Comparison of ENCODE assay signal across 10 cellular contexts in the genomic region with DNA sequence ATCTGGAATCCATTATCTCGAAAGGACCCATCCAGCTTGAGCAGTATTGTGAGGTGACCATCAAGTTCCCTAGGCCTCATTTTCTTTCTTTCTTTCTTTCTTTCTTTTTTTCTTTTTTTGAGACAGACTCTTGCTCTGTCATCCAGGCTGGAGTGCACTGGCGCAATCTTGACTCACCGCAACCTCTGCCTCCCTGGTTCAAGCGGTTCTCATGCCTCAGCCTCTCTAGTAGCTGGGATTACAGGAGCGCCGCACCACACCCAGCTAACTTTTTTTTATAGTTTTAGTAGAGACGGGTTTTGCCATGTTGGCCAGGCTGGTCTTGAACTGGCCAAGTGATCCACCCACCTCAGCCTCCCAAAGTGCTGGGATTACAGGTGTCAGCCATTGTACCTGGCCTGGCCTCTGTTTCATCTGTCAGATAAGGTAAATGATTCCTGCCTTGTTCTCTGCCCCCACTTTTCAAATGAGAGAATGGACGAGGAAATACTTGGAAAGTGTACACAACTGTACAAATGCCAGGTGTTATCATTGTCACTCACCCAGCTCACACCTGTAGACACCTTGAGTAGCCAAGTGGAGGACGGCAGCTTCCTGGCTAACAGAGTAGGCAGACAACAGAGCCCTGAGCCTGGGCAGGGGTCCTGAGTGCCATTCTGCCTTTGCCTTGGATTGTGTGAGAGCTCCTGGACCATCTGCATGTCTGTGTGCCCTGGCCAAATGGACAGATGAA. TPM values are rescaled to one million over a fixed set of nuclear protein-coding genes. Genes with fewer than 3 reads are reported as not detected.
DNase-seq lines count a peak whose midpoint lies in the region; ATAC-seq and TF ChIP-seq lines count a peak whose summit lies in the region.
"Had no signal": no experiment of that assay in that cellular context is flagged by ENCODE, and none has a peak within 500 bp of the region (broad histone marks: within the 10 kb centered on the region; RNA-seq: fewer than 3 reads in every experiment).

No MANE protein-coding gene starts in this region.

- peak overlapping the region; percentile 59 for H3K4me2 ChIP-seq in PC-3 (ENCODE audit: low read length)

- H4K20me1 ChIP-seq in PC-3 (ENCODE audit: low read length) = peaks cover 8% of the 10 kb centered on the region; the same call in 1 of the 2 replicates

- WGBS in sigmoid colon, 2 donors = 37 to 81% methylated on average over 9 of the region's 9 CpGs

- DNase-seq in DMS153 (lab: John Stamatoyannopoulos, UW) (peak; percentile 69), PC-3 (no peak), fibroblast of gingiva (ENCODE audit: low read depth) (peak; percentile 42), sigmoid colon (no peak), ACHN (no peak)
- no peak for DNase-seq in stimulated activated naive CD8-positive, alpha-beta T cell treated with anti-CD3 and anti-CD28 coated beads, Interleukin-15, Interleukin-2, amounts not matched to agents 100 U/mL and 50 U/mL, for 24 hours
- DNase-seq in effector CD4-positive, alpha-beta T cell = no peak
- DNase-seq: NCI-H446, T-cell had no signal

- H3K27ac ChIP-seq in PC-3 (ENCODE audit: low read length) = peak overlapping the region; percentile 60
- H3K27ac ChIP-seq in sigmoid colon = peak overlapping the region; percentile 79 to 91 (median 82)

- H3K4me3 ChIP-seq in PC-3 (ENCODE audit: low read length) = peak overlapping the region; percentile 17; the same call in 1 of the 2 replicates
- no peak overlapping the region for H3K4me3 ChIP-seq in sigmoid colon

- POLR2A ChIA-PET in PC-3 (lab: Charles Lee; ENCODE audit: unreplicated experiment) = no interaction called here

- H3K36me3 ChIP-seq in PC-3 (ENCODE audit: low read depth, low read length) (peaks cover 8% of the 10 kb centered on the region; the same call in 1 of the 2 replicates), sigmoid colon (no peaks in the 10 kb centered on the region)

- no peak for TF ChIP-seq EP300 in sigmoid colon (IDR thresholded peaks at IDR 0.05)

- TF ChIP-seq CTCF in PC-3 (conservative IDR thresholded peaks at IDR 0.05; ENCODE audit: low read depth, low read length) = no peak
- TF ChIP-seq CTCF in sigmoid colon (IDR thresholded peaks at IDR 0.05) = no peak

- 0 out of 2 replicates have a peak overlapping the region, but pooled peaks have one; percentile 1 for H3K9ac ChIP-seq in PC-3 (ENCODE audit: low read length)

- intact Hi-C loops in PC-3 (cut with micrococcal nuclease) = no loop called here
- intact Hi-C loops in sigmoid colon (cut with DNase I) = loop anchor here (5.0 kb wide), 1 partner anchor 45 kb away; no protein-coding TSS in a partner anchor

- H3K79me2 ChIP-seq in PC-3 (ENCODE audit: low read length) = peaks cover 99% of the 10 kb centered on the region

- no peaks in the 10 kb centered on the region for H3K9me3 ChIP-seq in PC-3 (ENCODE audit: low read length)
- H3K9me3 ChIP-seq in sigmoid colon = no peaks in the 10 kb centered on the region

- H3K27me3 ChIP-seq in PC-3 (ENCODE audit: low read length) (no peaks in the 10 kb centered on the region), sigmoid colon (no peaks in the 10 kb centered on the region)

- H3K9me2 ChIP-seq in PC-3 (replicated peaks; ENCODE audit: low read length) = no peaks in the 10 kb centered on the region

- in situ Hi-C loops in ACHN (cut with HindIII; ENCODE audit: low pct_ligation_motif_present, low pct_unique_long_range_greater_than_20kb, low sequenced_read_pairs) = no loop called here

- CTCF ChIA-PET in PC-3 (lab: Charles Lee) = no interaction called here

- no peaks in the 10 kb centered on the region for H3F3A ChIP-seq in PC-3 (ENCODE audit: low read length, unreplicated experiment)

- TF ChIP-seq POLR2A in sigmoid colon (IDR thresholded peaks at IDR 0.05) = no peak

- ATAC-seq in PC-3 (no peak), GM21360 (IDR thresholded peaks at IDR 0.05; ENCODE audit: unreplicated experiment) (no peak)
- no peak for ATAC-seq in stimulated activated naive CD8-positive, alpha-beta T cell treated with anti-CD3 and anti-CD28 coated beads, Interleukin-15, Interleukin-2, amounts not matched to agents 100 U/mL and 50 U/mL, for 24 hours
- ATAC-seq: T-cell had no signal

- no TSS peak for BruUV-seq in PC-3 (replicated peaks; lab: Mats Ljungman, UMichigan)

- H3K4me1 ChIP-seq in PC-3 (ENCODE audit: insufficient read depth, low read length) (peaks cover 25% of the 10 kb centered on the region), sigmoid colon (peaks cover 0 to 89% (median 78%) of the 10 kb centered on the region in 4 donors)

- peak overlapping the region; percentile 2; the same call in 1 of the 2 replicates for H2AFZ ChIP-seq in PC-3 (ENCODE audit: low read length)

RNA-seq across cellular contexts. Expression of a gene that starts 54.1 kb away (rescaled TPM):
- total RNA-seq in PC-3 (2014; rRNA removed) = 189 and 208 TPM in 2 replicates
- 10 to 100 TPM; 60.7 to 74.9 (median 69.1) TPM for total RNA-seq in sigmoid colon
- polyA plus RNA-seq in sigmoid colon = 10 to 100 TPM; 23.4 to 65.8 (median 34.4) TPM

Comparison
In these comparisons a context has a peak if more than half of its experiments do, and no peak if none do; other contexts are left out.
1. DNase-seq: peak in DMS153 (single experiment) and fibroblast of gingiva (single experiment); none in PC-3 (single experiment), sigmoid colon (single experiment), stimulated activated naive CD8-positive, alpha-beta T cell treated with anti-CD3 and anti-CD28 coated beads, Interleukin-15, Interleukin-2, amounts not matched to agents 100 U/mL and 50 U/mL, for 24 hours (single experiment), ACHN (single experiment) and effector CD4-positive, alpha-beta T cell (single experiment).